9 cellular contexts compared by ENCODE assay signal in genomic region chr6:152185158-152185574, GRCh38.
DNase-seq lines count a peak whose midpoint lies in the region; ATAC-seq, FAIRE-seq and TF ChIP-seq lines count a peak whose summit lies in the region.
"Had no signal": no experiment of that assay in that cellular context is flagged by ENCODE, and none has a peak within 500 bp of the region (broad histone marks: within the 10 kb centered on the region; RNA-seq: fewer than 3 reads in every experiment).

No MANE protein-coding gene starts in this region.

- no peak overlapping the region for H3K9ac ChIP-seq in colonic mucosa (ENCODE audit: low read depth in 2 of 2, low read length in 2 of 2)

- peak; percentile 75 for FAIRE-seq in GM12892 (lab: Jason Lieb, UNC)

- H3K27ac ChIP-seq in colonic mucosa, result peak overlapping the region; percentile 0
- peak overlapping the region in 2 of 4 donors; percentile 18 to 56 for H3K27ac ChIP-seq in transverse colon

- DNase-seq in GM12892 (ENCODE audit: insufficient read length) (no peak), colonic mucosa (no peak), NCI-H345 treated with DMSO at 0.1 percent for 48 hours (lab: John Stamatoyannopoulos, UW; ENCODE audit: unreplicated experiment) (no peak), DMS79 (lab: John Stamatoyannopoulos, UW) (no peak), NCI-H187 treated with DMSO at 0.1 percent for 48 hours (lab: John Stamatoyannopoulos, UW) (no peak), transverse colon (no peak)
- DNase-seq: NCI-H69 had no signal

- intact Hi-C loops in colonic mucosa (cut with DNase I) (no loop called here), transverse colon (cut with DNase I; ENCODE audit: low total_unique reads) (no loop called here)

- ATAC-seq in GM21367 (IDR thresholded peaks at IDR 0.05; ENCODE audit: unreplicated experiment) (peak; percentile 61), HG03442 (IDR thresholded peaks at IDR 0.05; ENCODE audit: unreplicated experiment) (peak; percentile 74)

- H3K27me3 ChIP-seq in colonic mucosa (no peaks in the 10 kb centered on the region), transverse colon (no peaks in the 10 kb centered on the region)

- in situ Hi-C loops in transverse colon (cut with MboI; ENCODE audit: low pct_ligation_motif_present in 1 of 4, low pct_unique_long_range_greater_than_20kb in 1 of 4, low sequenced_read_pairs in 3 of 4), result no loop called here

- TF ChIP-seq CTCF in colonic mucosa (IDR thresholded peaks at IDR 0.05), result no peak
- TF ChIP-seq CTCF in transverse colon (IDR thresholded peaks at IDR 0.05), result no peak

- WGBS in transverse colon (ENCODE audit: low coverage in 1 of 2), 2 donors, result 59 to 86% methylated on average over 4 of the region's 4 CpGs

- H3K9me3 ChIP-seq in colonic mucosa, result no peaks in the 10 kb centered on the region
- H3K9me3 ChIP-seq in transverse colon, result no peaks in the 10 kb centered on the region

- TF ChIP-seq POLR2A in GM12892 (IDR thresholded peaks at IDR 0.05; ENCODE audit: low read depth, low read length) (no peak), transverse colon (IDR thresholded peaks at IDR 0.05) (no peak)

- H3K4me1 ChIP-seq in colonic mucosa (no peaks in the 10 kb centered on the region), transverse colon (no peaks in the 10 kb centered on the region)

- TF ChIP-seq EP300 in transverse colon (IDR thresholded peaks at IDR 0.05; ENCODE audit: low read depth), result no peak

- H3K36me3 ChIP-seq in colonic mucosa, result no peaks in the 10 kb centered on the region
- no peaks in the 10 kb centered on the region for H3K36me3 ChIP-seq in transverse colon

- H3K4me3 ChIP-seq in colonic mucosa (no peak overlapping the region), transverse colon (no peak overlapping the region)
